Comparison of ENCODE assay signal across 1 cellular context in genomic region chr16:79600636-79601091, GRCh38.
A peak's percentile ranks its signal among the peaks of the same experiment; 100 is the strongest.
TF ChIP-seq lines count a peak whose summit lies in the region.

TSS of gene MAF (minus strand) at chr16:79600737. CDS start at chr16:79599902, 835 bp downstream.

TF ChIP-seq in K562, 482 proteins besides CTCF, POLR2A, EP300 and RAD21 (continued from another document and continues in another):
- TF ChIP-seq USF1 (CRISPR knock-in tag; IDR thresholded peaks at IDR 0.05) (peak; percentile 38; the same call in 1 of the 2 replicates), ZNF75A (CRISPR knock-in tag; IDR thresholded peaks at IDR 0.05) (no peak), MAZ (CRISPR knock-in tag; conservative IDR thresholded peaks at IDR 0.05 in 1 of 2, IDR thresholded peaks at IDR 0.05 in 1 of 2) (no peak), THRAP3 (IDR thresholded peaks at IDR 0.05; ENCODE audit: borderline replicate concordance) (no peak), ZNF778 (CRISPR knock-in tag; IDR thresholded peaks at IDR 0.05) (no peak), ZBED1 (IDR thresholded peaks at IDR 0.05) (no peak), ZFPM2 (CRISPR knock-in tag; IDR thresholded peaks at IDR 0.05) (no peak), MCM3 (IDR thresholded peaks at IDR 0.05) (no peak), TAF7 (tag; IDR thresholded peaks at IDR 0.05) (no peak), HNRNPUL1 (IDR thresholded peaks at IDR 0.05; ENCODE audit: low read length) (no peak), NFATC3 (IDR thresholded peaks at IDR 0.05) (no peak), POLR2AphosphoS5 (IDR thresholded peaks at IDR 0.05; ENCODE audit: control insufficient read depth, insufficient read depth, low read depth, low read length) (no peak), GTF2E2 (tag; IDR thresholded peaks at IDR 0.05) (no peak), SP2 (IDR thresholded peaks at IDR 0.05; ENCODE audit: extremely low read depth, low read depth, low read length, poor library complexity, severe bottlenecking) (no peak), PKNOX1 (IDR thresholded peaks at IDR 0.05) (peak; percentile 94), ZKSCAN3 (CRISPR knock-in tag; IDR thresholded peaks at IDR 0.05) (no peak), CCAR2 (IDR thresholded peaks at IDR 0.05; ENCODE audit: low read depth, low read length) (no peak), POLR2H (tag; IDR thresholded peaks at IDR 0.05; ENCODE audit: low read depth) (no peak), SMAD2 (IDR thresholded peaks at IDR 0.05; ENCODE audit: low read depth, low read length) (no peak), TFAP4 (CRISPR knock-in tag; IDR thresholded peaks at IDR 0.05; ENCODE audit: borderline replicate concordance) (peak; percentile 100), ZBTB40 (IDR thresholded peaks at IDR 0.05) (no peak), ZBTB40 (CRISPR knock-in tag; IDR thresholded peaks at IDR 0.05) (no peak), MBD2 (IDR thresholded peaks at IDR 0.05; ENCODE audit: borderline replicate concordance, low read depth) (no peak), MEIS2 (IDR thresholded peaks at IDR 0.05; ENCODE audit: partially characterized antibody) (peak; percentile 76), CC2D1A (IDR thresholded peaks at IDR 0.05) (no peak), SRSF1 (IDR thresholded peaks at IDR 0.05; ENCODE audit: low read depth, low read length) (no peak), OTX1 (CRISPR knock-in tag; IDR thresholded peaks at IDR 0.05) (no peak), KDM1A (IDR thresholded peaks at IDR 0.05) (peak in 1 of 2 experiments; percentile 25; a peak in 1 of 4 replicates), ZNF197 (CRISPR knock-in tag; IDR thresholded peaks at IDR 0.05; ENCODE audit: low read depth) (no peak), ZNF232 (CRISPR knock-in tag; IDR thresholded peaks at IDR 0.05) (no peak), EGR1 (conservative IDR thresholded peaks at IDR 0.05) (no peak), ZNF431 (CRISPR knock-in tag; IDR thresholded peaks at IDR 0.05) (no peak), SIN3B (IDR thresholded peaks at IDR 0.05; ENCODE audit: low read depth) (no peak)
- TF ChIP-seq, protein P1, sequence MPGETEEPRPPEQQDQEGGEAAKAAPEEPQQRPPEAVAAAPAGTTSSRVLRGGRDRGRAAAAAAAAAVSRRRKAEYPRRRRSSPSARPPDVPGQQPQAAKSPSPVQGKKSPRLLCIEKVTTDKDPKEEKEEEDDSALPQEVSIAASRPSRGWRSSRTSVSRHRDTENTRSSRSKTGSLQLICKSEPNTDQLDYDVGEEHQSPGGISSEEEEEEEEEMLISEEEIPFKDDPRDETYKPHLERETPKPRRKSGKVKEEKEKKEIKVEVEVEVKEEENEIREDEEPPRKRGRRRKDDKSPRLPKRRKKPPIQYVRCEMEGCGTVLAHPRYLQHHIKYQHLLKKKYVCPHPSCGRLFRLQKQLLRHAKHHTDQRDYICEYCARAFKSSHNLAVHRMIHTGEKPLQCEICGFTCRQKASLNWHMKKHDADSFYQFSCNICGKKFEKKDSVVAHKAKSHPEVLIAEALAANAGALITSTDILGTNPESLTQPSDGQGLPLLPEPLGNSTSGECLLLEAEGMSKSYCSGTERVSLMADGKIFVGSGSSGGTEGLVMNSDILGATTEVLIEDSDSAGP (CRISPR knock-in tag; IDR thresholded peaks at IDR 0.05) = no peak
- TF ChIP-seq, protein P2, sequence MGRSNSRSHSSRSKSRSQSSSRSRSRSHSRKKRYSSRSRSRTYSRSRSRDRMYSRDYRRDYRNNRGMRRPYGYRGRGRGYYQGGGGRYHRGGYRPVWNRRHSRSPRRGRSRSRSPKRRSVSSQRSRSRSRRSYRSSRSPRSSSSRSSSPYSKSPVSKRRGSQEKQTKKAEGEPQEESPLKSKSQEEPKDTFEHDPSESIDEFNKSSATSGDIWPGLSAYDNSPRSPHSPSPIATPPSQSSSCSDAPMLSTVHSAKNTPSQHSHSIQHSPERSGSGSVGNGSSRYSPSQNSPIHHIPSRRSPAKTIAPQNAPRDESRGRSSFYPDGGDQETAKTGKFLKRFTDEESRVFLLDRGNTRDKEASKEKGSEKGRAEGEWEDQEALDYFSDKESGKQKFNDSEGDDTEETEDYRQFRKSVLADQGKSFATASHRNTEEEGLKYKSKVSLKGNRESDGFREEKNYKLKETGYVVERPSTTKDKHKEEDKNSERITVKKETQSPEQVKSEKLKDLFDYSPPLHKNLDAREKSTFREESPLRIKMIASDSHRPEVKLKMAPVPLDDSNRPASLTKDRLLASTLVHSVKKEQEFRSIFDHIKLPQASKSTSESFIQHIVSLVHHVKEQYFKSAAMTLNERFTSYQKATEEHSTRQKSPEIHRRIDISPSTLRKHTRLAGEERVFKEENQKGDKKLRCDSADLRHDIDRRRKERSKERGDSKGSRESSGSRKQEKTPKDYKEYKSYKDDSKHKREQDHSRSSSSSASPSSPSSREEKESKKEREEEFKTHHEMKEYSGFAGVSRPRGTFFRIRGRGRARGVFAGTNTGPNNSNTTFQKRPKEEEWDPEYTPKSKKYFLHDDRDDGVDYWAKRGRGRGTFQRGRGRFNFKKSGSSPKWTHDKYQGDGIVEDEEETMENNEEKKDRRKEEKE (IDR thresholded peaks at IDR 0.05; ENCODE audit: borderline replicate concordance in 1 of 2, control insufficient read depth in 1 of 2, low read depth in 2 of 2, low read length in 1 of 2) = no peak
- TF ChIP-seq, protein P3, sequence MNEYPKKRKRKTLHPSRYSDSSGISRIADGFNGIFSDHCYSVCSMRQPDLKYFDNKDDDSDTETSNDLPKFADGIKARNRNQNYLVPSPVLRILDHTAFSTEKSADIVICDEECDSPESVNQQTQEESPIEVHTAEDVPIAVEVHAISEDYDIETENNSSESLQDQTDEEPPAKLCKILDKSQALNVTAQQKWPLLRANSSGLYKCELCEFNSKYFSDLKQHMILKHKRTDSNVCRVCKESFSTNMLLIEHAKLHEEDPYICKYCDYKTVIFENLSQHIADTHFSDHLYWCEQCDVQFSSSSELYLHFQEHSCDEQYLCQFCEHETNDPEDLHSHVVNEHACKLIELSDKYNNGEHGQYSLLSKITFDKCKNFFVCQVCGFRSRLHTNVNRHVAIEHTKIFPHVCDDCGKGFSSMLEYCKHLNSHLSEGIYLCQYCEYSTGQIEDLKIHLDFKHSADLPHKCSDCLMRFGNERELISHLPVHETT (CRISPR knock-in tag; conservative IDR thresholded peaks at IDR 0.05 in 1 of 2, IDR thresholded peaks at IDR 0.05 in 1 of 2) = no peak
- TF ChIP-seq, protein P4, sequence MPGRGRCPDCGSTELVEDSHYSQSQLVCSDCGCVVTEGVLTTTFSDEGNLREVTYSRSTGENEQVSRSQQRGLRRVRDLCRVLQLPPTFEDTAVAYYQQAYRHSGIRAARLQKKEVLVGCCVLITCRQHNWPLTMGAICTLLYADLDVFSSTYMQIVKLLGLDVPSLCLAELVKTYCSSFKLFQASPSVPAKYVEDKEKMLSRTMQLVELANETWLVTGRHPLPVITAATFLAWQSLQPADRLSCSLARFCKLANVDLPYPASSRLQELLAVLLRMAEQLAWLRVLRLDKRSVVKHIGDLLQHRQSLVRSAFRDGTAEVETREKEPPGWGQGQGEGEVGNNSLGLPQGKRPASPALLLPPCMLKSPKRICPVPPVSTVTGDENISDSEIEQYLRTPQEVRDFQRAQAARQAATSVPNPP (IDR thresholded peaks at IDR 0.05; ENCODE audit: borderline replicate concordance, insufficient read depth, insufficient read length) = no peak
- TF ChIP-seq, protein P5, sequence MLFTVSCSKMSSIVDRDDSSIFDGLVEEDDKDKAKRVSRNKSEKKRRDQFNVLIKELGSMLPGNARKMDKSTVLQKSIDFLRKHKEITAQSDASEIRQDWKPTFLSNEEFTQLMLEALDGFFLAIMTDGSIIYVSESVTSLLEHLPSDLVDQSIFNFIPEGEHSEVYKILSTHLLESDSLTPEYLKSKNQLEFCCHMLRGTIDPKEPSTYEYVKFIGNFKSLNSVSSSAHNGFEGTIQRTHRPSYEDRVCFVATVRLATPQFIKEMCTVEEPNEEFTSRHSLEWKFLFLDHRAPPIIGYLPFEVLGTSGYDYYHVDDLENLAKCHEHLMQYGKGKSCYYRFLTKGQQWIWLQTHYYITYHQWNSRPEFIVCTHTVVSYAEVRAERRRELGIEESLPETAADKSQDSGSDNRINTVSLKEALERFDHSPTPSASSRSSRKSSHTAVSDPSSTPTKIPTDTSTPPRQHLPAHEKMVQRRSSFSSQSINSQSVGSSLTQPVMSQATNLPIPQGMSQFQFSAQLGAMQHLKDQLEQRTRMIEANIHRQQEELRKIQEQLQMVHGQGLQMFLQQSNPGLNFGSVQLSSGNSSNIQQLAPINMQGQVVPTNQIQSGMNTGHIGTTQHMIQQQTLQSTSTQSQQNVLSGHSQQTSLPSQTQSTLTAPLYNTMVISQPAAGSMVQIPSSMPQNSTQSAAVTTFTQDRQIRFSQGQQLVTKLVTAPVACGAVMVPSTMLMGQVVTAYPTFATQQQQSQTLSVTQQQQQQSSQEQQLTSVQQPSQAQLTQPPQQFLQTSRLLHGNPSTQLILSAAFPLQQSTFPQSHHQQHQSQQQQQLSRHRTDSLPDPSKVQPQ (CRISPR knock-in tag; IDR thresholded peaks at IDR 0.05; ENCODE audit: borderline replicate concordance) = no peak
